ENCODE assay signal across 29 cellular contexts in genomic region chrX:96387801-96388200, GRCh38.
"Had no signal": no experiment of that assay in that cellular context is flagged by ENCODE, and none has a peak within 500 bp of the region (broad histone marks: within the 10 kb centered on the region; RNA-seq: fewer than 3 reads in every experiment).

No MANE protein-coding gene starts in this region.

- H3K9me3 ChIP-seq: neutrophil, psoas muscle, right lobe of liver, sigmoid colon, stomach, thoracic aorta, thyroid gland, tibial nerve, upper lobe of left lung, vagina had no signal

- H3K4me1 ChIP-seq: parathyroid adenoma, psoas muscle, right lobe of liver, sigmoid colon, stomach, thyroid gland, tibial nerve, upper lobe of left lung, vagina had no signal

- H3K79me2 ChIP-seq: parathyroid adenoma had no signal

- H3K4me3 Mint-ChIP-seq: natural killer cell; nephron progenitor cell; neural crest cell; stimulated activated effector memory CD8-positive, alpha-beta T cell treated with anti-CD3 and anti-CD28 coated beads, Interleukin-12 subunit alpha, Interleukin-12 subunit beta, amount 100 ng/mL, for 72 hours; stimulated activated naive B cell treated with anti-CD40 and anti-IgM and Interleukin-4, amounts not matched to agents 10 μg/mL and 1 μg/mL and 100 μg/mL, for 72 hours; stimulated activated naive CD8-positive, alpha-beta T cell treated with anti-CD3 and anti-CD28 coated beads, Interleukin-15, Interleukin-2, amounts not matched to agents 100 ng/mL and 50 ng/mL, for 24 hours had no signal

- H3K27ac Mint-ChIP-seq: natural killer cell; nephron progenitor cell; progenitor cell of endocrine pancreas; stimulated activated effector memory CD8-positive, alpha-beta T cell treated with anti-CD3 and anti-CD28 coated beads, Interleukin-12 subunit alpha, Interleukin-12 subunit beta, amount 100 ng/mL, for 72 hours; stimulated activated naive B cell treated with anti-CD40 and anti-IgM and Interleukin-4, amounts not matched to agents 10 μg/mL and 1 μg/mL and 100 μg/mL, for 72 hours; stimulated activated naive CD8-positive, alpha-beta T cell treated with anti-CD3 and anti-CD28 coated beads, Interleukin-15, Interleukin-2, amounts not matched to agents 100 ng/mL and 50 ng/mL, for 24 hours had no signal

- H3K27ac ChIP-seq: neutrophil, parathyroid adenoma, psoas muscle, right lobe of liver, sigmoid colon, stomach, thoracic aorta, thyroid gland, tibial nerve, upper lobe of left lung, vagina had no signal

- H3K4me1 Mint-ChIP-seq: natural killer cell; nephron progenitor cell; neural crest cell; stimulated activated effector memory CD8-positive, alpha-beta T cell treated with anti-CD3 and anti-CD28 coated beads, Interleukin-12 subunit alpha, Interleukin-12 subunit beta, amount 100 ng/mL, for 72 hours; stimulated activated naive B cell treated with anti-CD40 and anti-IgM and Interleukin-4, amounts not matched to agents 10 μg/mL and 1 μg/mL and 100 μg/mL, for 72 hours had no signal

- DNase-seq: natural killer cell; nephron progenitor cell; nucleus accumbens; posterior cingulate gyrus; psoas muscle; right cardiac atrium; right lobe of liver; sigmoid colon; small intestine; stimulated activated CD4-positive, alpha-beta T cell treated with anti-CD3 and anti-CD28 coated beads, Interleukin-15, amount 100 ng/mL, for 24 hours; stimulated activated CD4-positive, alpha-beta T cell treated with anti-CD3 and anti-CD28 coated beads, Interleukin-2, amount 100 ng/mL, for 24 hours; stimulated activated CD4-positive, alpha-beta T cell treated with anti-CD3 and anti-CD28 coated beads, Interleukin-2, amount 100 ng/mL, for 48 hours; stimulated activated CD4-positive, alpha-beta T cell treated with anti-CD3 and anti-CD28 coated beads, Interleukin-4, amount 100 ng/mL, for 24 hours; stimulated activated naive B cell treated with anti-CD40 and anti-IgM and Interleukin-4, amounts not matched to agents 10 μg/mL and 1 μg/mL and 100 μg/mL, for 72 hours; stimulated activated naive CD4-positive, alpha-beta T cell treated with Interleukin-2 at 50 U/mL for 16 hours; stomach; thyroid gland; trophoblast cell; upper lobe of left lung had no signal

- H3K27me3 ChIP-seq: neutrophil, right lobe of liver, sigmoid colon, thyroid gland, upper lobe of left lung, vagina had no signal

- FAIRE-seq: small intestine, urothelium cell line had no signal

- H3K36me3 Mint-ChIP-seq: natural killer cell; stimulated activated effector memory CD8-positive, alpha-beta T cell treated with anti-CD3 and anti-CD28 coated beads, Interleukin-12 subunit alpha, Interleukin-12 subunit beta, amount 100 ng/mL, for 72 hours; stimulated activated naive B cell treated with anti-CD40 and anti-IgM and Interleukin-4, amounts not matched to agents 10 μg/mL and 1 μg/mL and 100 μg/mL, for 72 hours had no signal

- ATAC-seq: natural killer cell; psoas muscle; right cardiac atrium; right lobe of liver; stimulated activated effector memory CD8-positive, alpha-beta T cell treated with anti-CD3 and anti-CD28 coated beads, Interleukin-12 subunit alpha, Interleukin-12 subunit beta, amount 100 ng/mL, for 72 hours; stimulated activated naive B cell treated with anti-CD40 and anti-IgM and Interleukin-4, amounts not matched to agents 10 μg/mL and 1 μg/mL and 100 μg/mL, for 72 hours had no signal

- H3K9me3 Mint-ChIP-seq: nephron progenitor cell; neural crest cell; stimulated activated effector memory CD8-positive, alpha-beta T cell treated with anti-CD3 and anti-CD28 coated beads, Interleukin-12 subunit alpha, Interleukin-12 subunit beta, amount 100 ng/mL, for 72 hours; stimulated activated naive CD8-positive, alpha-beta T cell treated with anti-CD3 and anti-CD28 coated beads, Interleukin-15, Interleukin-2, amounts not matched to agents 100 ng/mL and 50 ng/mL, for 24 hours had no signal

- H3K36me3 ChIP-seq: neutrophil, right lobe of liver, sigmoid colon, stomach, thoracic aorta, thyroid gland, tibial nerve, upper lobe of left lung, vagina had no signal

- H3K4me3 ChIP-seq: psoas muscle, right lobe of liver, sigmoid colon, stomach, thoracic aorta, thyroid gland, tibial nerve, upper lobe of left lung, vagina had no signal

- H3K27me3 Mint-ChIP-seq: progenitor cell of endocrine pancreas; stimulated activated naive B cell treated with anti-CD40 and anti-IgM and Interleukin-4, amounts not matched to agents 10 μg/mL and 1 μg/mL and 100 μg/mL, for 72 hours; stimulated activated naive CD8-positive, alpha-beta T cell treated with anti-CD3 and anti-CD28 coated beads, Interleukin-15, Interleukin-2, amounts not matched to agents 100 ng/mL and 50 ng/mL, for 24 hours had no signal
